17 cellular contexts compared by ENCODE assay signal in the genomic region with DNA sequence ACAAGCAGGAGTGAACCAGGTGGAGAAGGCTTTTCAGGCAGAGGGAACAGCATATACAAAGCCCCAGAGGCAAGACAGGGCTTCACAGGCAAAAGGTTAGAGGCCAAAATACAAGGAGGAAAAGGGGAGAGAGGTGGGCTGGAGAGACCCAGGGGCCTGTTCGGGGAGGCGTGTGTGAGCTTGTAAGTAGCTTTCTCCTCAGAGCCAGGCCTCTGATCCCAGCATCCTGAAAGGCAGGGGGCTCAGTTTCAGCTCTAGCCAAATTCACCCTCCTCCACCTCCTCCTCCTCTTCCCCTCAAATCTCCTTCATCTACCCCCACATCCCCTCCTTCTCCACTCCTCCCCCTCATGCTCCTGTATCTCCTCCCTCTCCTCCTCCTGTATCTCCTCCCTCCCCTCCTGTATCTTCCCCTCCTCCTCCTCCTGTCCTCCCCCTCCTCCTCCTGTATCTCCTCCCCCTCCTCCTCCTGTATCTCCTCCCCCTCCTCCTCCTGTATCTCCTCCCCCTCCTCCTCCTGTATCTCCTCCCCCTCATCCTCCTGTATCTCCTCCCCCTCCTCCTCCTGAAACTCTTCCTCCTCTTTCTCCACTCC.
DNase-seq lines count a peak whose midpoint lies in the region; ATAC-seq, FAIRE-seq and TF ChIP-seq lines count a peak whose summit lies in the region.
"Had no signal": no experiment of that assay in that cellular context is flagged by ENCODE, and none has a peak within 500 bp of the region (broad histone marks: within the 10 kb centered on the region; RNA-seq: fewer than 3 reads in every experiment).

No MANE protein-coding gene starts in this region.

- intact Hi-C loops in HepG2 (cut with micrococcal nuclease; ENCODE audit: unreplicated experiment) (no loop called here), right lobe of liver (cut with DNase I) (no loop called here), cardiac septum (cut with DNase I) (no loop called here), Caco-2 (cut with micrococcal nuclease; ENCODE audit: unreplicated experiment) (no loop called here)

- H3K4me1 ChIP-seq in HepG2 (ENCODE audit: insufficient read depth, low read length) (no peaks in the 10 kb centered on the region), right lobe of liver (no peaks in the 10 kb centered on the region), Caco-2 (no peaks in the 10 kb centered on the region)
- H3K4me1 ChIP-seq: Peyer's patch had no signal

- BruUV-seq in HepG2 (replicated peaks; lab: Mats Ljungman, UMichigan) (no TSS peak), Caco-2 (replicated peaks; lab: Mats Ljungman, UMichigan) (no TSS peak)

- no peak for TF ChIP-seq POLR2A in HepG2 (IDR thresholded peaks at IDR 0.05; ENCODE audit: insufficient read depth in 1 of 2, low read depth in 2 of 2, low read length in 2 of 2)
- TF ChIP-seq POLR2A in right lobe of liver (IDR thresholded peaks at IDR 0.05) = no peak

- no peaks in the 10 kb centered on the region for H4K20me1 ChIP-seq in HepG2 (ENCODE audit: insufficient read depth, low read length)

- no peaks in the 10 kb centered on the region for H3K27me3 Mint-ChIP-seq in WTC11 (ENCODE audit: low read depth)
- peaks cover 6% of the 10 kb centered on the region for H3K27me3 Mint-ChIP-seq in Caco-2 (ENCODE audit: insufficient read depth, unreplicated experiment)

- ATAC-seq in HepG2 = no peak
- no peak for ATAC-seq in right lobe of liver
- ATAC-seq in WTC11 = peak; percentile 26
- ATAC-seq: Right ventricle myocardium inferior had no signal

- H3K9me3 Mint-ChIP-seq in WTC11 (no peaks in the 10 kb centered on the region), Caco-2 (ENCODE audit: unreplicated experiment) (no peaks in the 10 kb centered on the region)

- TF ChIP-seq RAD21 in HepG2 (CRISPR knock-in tag; IDR thresholded peaks at IDR 0.05) = no peak

- H3K27ac ChIP-seq in HepG2 (ENCODE audit: extremely low read length, insufficient read depth, low read length) (no peak overlapping the region), right lobe of liver (no peak overlapping the region)
- H3K27ac ChIP-seq: 22Rv1, Peyer's patch had no signal

- CTCF ChIA-PET in HepG2 (lab: Yijun Ruan, JAX; ENCODE audit: low intra/inter-chr PET ratio, low total read pairs) = no interaction called here
- CTCF ChIA-PET in WTC11 (lab: Charles Lee) = no interaction called here
- CTCF ChIA-PET in Caco-2 (lab: Charles Lee) = no interaction called here

- H3K27ac Mint-ChIP-seq in WTC11 (no peak overlapping the region), Caco-2 (ENCODE audit: unreplicated experiment) (no peak overlapping the region)
- H3K27ac Mint-ChIP-seq: B cell; CD4-positive, CD25-positive, alpha-beta regulatory T cell had no signal

- no peaks in the 10 kb centered on the region for H3K9me3 ChIP-seq in HepG2 (ENCODE audit: low read length)
- no peaks in the 10 kb centered on the region for H3K9me3 ChIP-seq in right lobe of liver
- H3K9me3 ChIP-seq in Caco-2 = no peaks in the 10 kb centered on the region
- H3K9me3 ChIP-seq: Peyer's patch had no signal

- TF ChIP-seq CTCF in HepG2 (CRISPR knock-in tag; IDR thresholded peaks at IDR 0.05) (no peak), right lobe of liver (IDR thresholded peaks at IDR 0.05) (no peak), WTC11 (IDR thresholded peaks at IDR 0.05) (no peak), Caco-2 (IDR thresholded peaks at IDR 0.05; ENCODE audit: insufficient read depth in 1 of 2, low read depth in 1 of 2, low read length in 1 of 2, severe bottlenecking in 1 of 2, unreplicated experiment in 1 of 2) (no peak)

- DNase-seq in HepG2 (ENCODE audit: low spot score) = no peak
- no peak for DNase-seq in right lobe of liver
- DNase-seq in WTC11 (ENCODE audit: low spot score) = no peak
- peak; percentile 11 for DNase-seq in left kidney (ENCODE audit: low read depth, low spot score)
- DNase-seq in activated CD8-positive, alpha-beta memory T cell treated with anti-CD3 and anti-CD28 coated beads, Interleukin-2, amount 50 U/mL, for 4 hours = no peak
- no peak for DNase-seq in cardiac septum (ENCODE audit: low spot score)
- no peak for DNase-seq in NCI-H2029 treated with DMSO at 0.1 percent for 48 hours (lab: John Stamatoyannopoulos, UW)
- no peak for DNase-seq in Caco-2
- DNase-seq: Calu3; CD4-positive, CD25-positive, alpha-beta regulatory T cell; KG1; NCI-H1417 treated with DMSO at 0.1 percent for 48 hours; NCI-H2081; Peyer's patch had no signal

- no peak overlapping the region for H3K4me2 ChIP-seq in HepG2 (ENCODE audit: low read depth, low read length)

- 50% methylated on average over 2 of the region's 2 CpGs for WGBS in HepG2 (ENCODE audit: low lambda C conversion rate)
- WGBS in right lobe of liver (ENCODE audit: insufficient coverage, low coverage, low lambda C conversion rate, missing lambda C conversion rate) = 58% methylated on average over 2 of the region's 2 CpGs

- H3K36me3 ChIP-seq in HepG2 (replicated peaks in 1 of 2; ENCODE audit: control insufficient read depth in 1 of 2, insufficient read depth in 2 of 2, low read length in 2 of 2) = no peaks in the 10 kb centered on the region
- H3K36me3 ChIP-seq in right lobe of liver = no peaks in the 10 kb centered on the region
- no peaks in the 10 kb centered on the region for H3K36me3 ChIP-seq in Caco-2 (ENCODE audit: control insufficient read depth, insufficient read depth, low read length)
- H3K36me3 ChIP-seq: Peyer's patch had no signal

- no peak for TF ChIP-seq EP300 in HepG2 (IDR thresholded peaks at IDR 0.05; ENCODE audit: low read depth in 2 of 2, low read length in 2 of 2)
- no peak for TF ChIP-seq EP300 in HepG2 (CRISPR knock-in tag; IDR thresholded peaks at IDR 0.05; ENCODE audit: borderline replicate concordance)

- no peak for FAIRE-seq in HepG2 (lab: Jason Lieb, UNC)

- H3K4me3 ChIP-seq in HepG2 (replicated peaks in 1 of 3; ENCODE audit: insufficient read depth in 1 of 3, low read depth in 2 of 3, low read length in 3 of 3) (no peak overlapping the region), right lobe of liver (no peak overlapping the region), Caco-2 (ENCODE audit: low read depth, low read length) (no peak overlapping the region)
- H3K4me3 ChIP-seq: Peyer's patch had no signal

- H3K9ac ChIP-seq in HepG2 (ENCODE audit: insufficient read depth, low read depth, low read length) = no peak overlapping the region

- H3K79me2 ChIP-seq in HepG2 (ENCODE audit: insufficient read depth, low read length) = no peaks in the 10 kb centered on the region

- no peak overlapping the region for H2AFZ ChIP-seq in HepG2 (ENCODE audit: low read length)

- no peak overlapping the region for H3K4me3 Mint-ChIP-seq in WTC11
- no peak overlapping the region for H3K4me3 Mint-ChIP-seq in Caco-2 (ENCODE audit: unreplicated experiment)
- H3K4me3 Mint-ChIP-seq: B cell; CD4-positive, CD25-positive, alpha-beta regulatory T cell had no signal

- POLR2A ChIA-PET in HepG2 (lab: Yijun Ruan, JAX) = no interaction called here
- POLR2A ChIA-PET in WTC11 (lab: Charles Lee) = no interaction called here
- POLR2A ChIA-PET in Caco-2 (lab: Charles Lee) = no interaction called here

- in situ Hi-C loops in HepG2 (cut with HindIII; ENCODE audit: extremely low pct_ligation_motif_present, low pct_unique_long_range_greater_than_20kb) = no loop called here

- H3K4me1 Mint-ChIP-seq in WTC11 (peaks cover 75% of the 10 kb centered on the region), Caco-2 (ENCODE audit: low read depth, unreplicated experiment) (no peaks in the 10 kb centered on the region)
- H3K4me1 Mint-ChIP-seq: B cell; CD4-positive, CD25-positive, alpha-beta regulatory T cell had no signal

- H3K27me3 ChIP-seq in HepG2 (ENCODE audit: control insufficient read depth in 1 of 2, insufficient read depth in 2 of 2, low read length in 2 of 2) (no peaks in the 10 kb centered on the region), right lobe of liver (no peaks in the 10 kb centered on the region), Caco-2 (replicated peaks; ENCODE audit: control insufficient read depth, insufficient read depth, low read length) (no peaks in the 10 kb centered on the region; the same call in 1 of the 2 replicates)
- H3K27me3 ChIP-seq: Peyer's patch had no signal

- H3K36me3 Mint-ChIP-seq in WTC11 (no peaks in the 10 kb centered on the region), Caco-2 (ENCODE audit: insufficient read depth, unreplicated experiment) (no peaks in the 10 kb centered on the region)
- H3K36me3 Mint-ChIP-seq: CD4-positive, CD25-positive, alpha-beta regulatory T cell had no signal

TF ChIP-seq in HepG2, 621 proteins besides CTCF, POLR2A, EP300 and RAD21 (continues in another document):
- TF ChIP-seq NFYB (CRISPR knock-in tag; IDR thresholded peaks at IDR 0.05) = no peak
- TF ChIP-seq, protein P1, sequence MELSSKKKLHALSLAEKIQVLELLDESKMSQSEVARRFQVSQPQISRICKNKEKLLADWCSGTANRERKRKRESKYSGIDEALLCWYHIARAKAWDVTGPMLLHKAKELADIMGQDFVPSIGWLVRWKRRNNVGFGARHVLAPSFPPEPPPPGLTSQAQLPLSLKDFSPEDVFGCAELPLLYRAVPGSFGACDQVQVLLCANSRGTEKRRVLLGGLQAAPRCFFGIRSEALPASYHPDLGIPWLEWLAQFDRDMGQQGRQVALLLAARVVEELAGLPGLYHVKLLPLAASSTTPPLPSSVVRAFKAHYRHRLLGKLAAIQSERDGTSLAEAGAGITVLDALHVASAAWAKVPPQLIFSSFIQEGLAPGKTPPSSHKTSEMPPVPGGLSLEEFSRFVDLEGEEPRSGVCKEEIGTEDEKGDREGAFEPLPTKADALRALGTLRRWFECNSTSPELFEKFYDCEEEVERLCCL (CRISPR knock-in tag; IDR thresholded peaks at IDR 0.05; ENCODE audit: borderline replicate concordance) = no peak
- peak; percentile 56 for TF ChIP-seq HNRNPK (IDR thresholded peaks at IDR 0.05; ENCODE audit: low read depth, low read length, poor library complexity, severe bottlenecking)

TF ChIP-seq in WTC11, 78 proteins besides CTCF, POLR2A, EP300 and RAD21:
- peak; percentile 81 for TF ChIP-seq ZNF263 (CRISPR knock-in tag; IDR thresholded peaks at IDR 0.05; ENCODE audit: low read depth)
- TF ChIP-seq, protein P2, sequence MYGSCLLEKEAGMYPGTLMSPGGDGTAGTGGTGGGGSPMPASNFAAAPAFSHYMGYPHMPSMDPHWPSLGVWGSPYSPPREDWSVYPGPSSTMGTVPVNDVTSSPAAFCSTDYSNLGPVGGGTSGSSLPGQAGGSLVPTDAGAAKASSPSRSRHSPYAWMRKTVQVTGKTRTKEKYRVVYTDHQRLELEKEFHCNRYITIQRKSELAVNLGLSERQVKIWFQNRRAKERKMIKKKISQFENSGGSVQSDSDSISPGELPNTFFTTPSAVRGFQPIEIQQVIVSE (CRISPR knock-in tag; IDR thresholded peaks at IDR 0.05; ENCODE audit: borderline replicate concordance) = no peak
